In genomic region chr6:113488812-113489685, GRCh38 we compare ENCODE assay signal across 18 cellular contexts.
DNase-seq lines count a peak whose midpoint lies in the region; ATAC-seq, FAIRE-seq and TF ChIP-seq lines count a peak whose summit lies in the region.
"Had no signal": no experiment of that assay in that cellular context is flagged by ENCODE, and none has a peak within 500 bp of the region (broad histone marks: within the 10 kb centered on the region; RNA-seq: fewer than 3 reads in every experiment).

No MANE protein-coding gene starts in this region.

- TF ChIP-seq CTCF in mammary epithelial cell (conservative IDR thresholded peaks at IDR 0.05 in 1 of 2, IDR thresholded peaks at IDR 0.05 in 1 of 2; ENCODE audit: extremely low read depth in 1 of 2, insufficient read depth in 1 of 2, low read depth in 1 of 2, low read length in 2 of 2) (peak; percentile 15 to 42), MCF 10A (IDR thresholded peaks at IDR 0.05; ENCODE audit: unreplicated experiment) (no peak), OCI-LY3 (IDR thresholded peaks at IDR 0.05; ENCODE audit: low read depth, low read length) (peak; percentile 44), fibroblast of pulmonary artery (IDR thresholded peaks at IDR 0.05; ENCODE audit: low read length, missing control alignments) (peak; percentile 8)

- DNase-seq in mammary epithelial cell (no peak), MCF 10A (ENCODE audit: unreplicated experiment) (no peak), fibroblast of pulmonary artery (ENCODE audit: low read depth) (no peak), SHP77 (lab: John Stamatoyannopoulos, UW) (no peak), GM12891 (ENCODE audit: insufficient read length, low spot score) (no peak)
- no peak for DNase-seq in stimulated activated naive CD8-positive, alpha-beta T cell treated with anti-CD3 and anti-CD28 coated beads, Interleukin-15, Interleukin-2, amounts not matched to agents 100 U/mL and 50 U/mL, for 24 hours
- DNase-seq in activated CD8-positive, alpha-beta T cell treated with anti-CD3 and anti-CD28 coated beads, Interleukin-2, amount 10 ng/mL, durations not matched to agents 7 days and 5 days, result no peak
- DNase-seq: amniotic stem cell; effector CD4-positive, alpha-beta T cell; glutamatergic neuron; left ventricle myocardium superior; NCI-H2227 treated with DMSO at 0.1 percent for 48 hours; SIG-M5; stimulated activated CD4-positive, alpha-beta T cell treated with anti-CD3 and anti-CD28 coated beads, Interleukin-15, amount 100 ng/mL, for 24 hours had no signal

- H3K9me3 ChIP-seq in mammary epithelial cell (replicated peaks; ENCODE audit: insufficient read depth, low read length), result no peaks in the 10 kb centered on the region
- no peaks in the 10 kb centered on the region for H3K9me3 ChIP-seq in OCI-LY3 (ENCODE audit: insufficient read depth, low read length)
- H3K9me3 ChIP-seq: neutrophil had no signal

- H3K4me2 ChIP-seq in mammary epithelial cell (ENCODE audit: insufficient read depth, low read depth, low read length) (no peak overlapping the region), OCI-LY3 (ENCODE audit: low read length) (no peak overlapping the region)
- H3K4me2 ChIP-seq: KMS-11 had no signal

- intact Hi-C loops in mammary epithelial cell (cut with micrococcal nuclease) (loop anchor here (1.0 to 5.0 kb wide), 3 partner anchors 77 to 707 kb away; no protein-coding TSS in a partner anchor), MCF 10A (cut with micrococcal nuclease) (loop anchor here (2.0 kb wide), 2 partner anchors 182 to 708 kb away; no protein-coding TSS in a partner anchor)

- dilution Hi-C loops in mammary epithelial cell (cut with HindIII; ENCODE audit: low sequenced_read_pairs), result no loop called here

- H4K20me1 ChIP-seq in mammary epithelial cell (ENCODE audit: insufficient read depth, low read length), result no peaks in the 10 kb centered on the region
- H4K20me1 ChIP-seq in OCI-LY3 (ENCODE audit: insufficient read depth, low read length), result no peaks in the 10 kb centered on the region

- H3K27me3 ChIP-seq in mammary epithelial cell (ENCODE audit: insufficient read depth, low read length) (no peaks in the 10 kb centered on the region), OCI-LY3 (ENCODE audit: low read depth, low read length) (no peaks in the 10 kb centered on the region)
- H3K27me3 ChIP-seq: neutrophil had no signal

- H3K36me3 ChIP-seq in mammary epithelial cell (ENCODE audit: insufficient read depth, low read length), result no peaks in the 10 kb centered on the region
- H3K36me3 ChIP-seq in OCI-LY3 (replicated peaks; ENCODE audit: low read depth, low read length), result no peaks in the 10 kb centered on the region
- H3K36me3 ChIP-seq: neutrophil had no signal

- CTCF ChIA-PET in mammary epithelial cell (lab: Charles Lee; ENCODE audit: low non-redundant PET) (interaction anchor here (1.2 kb wide), 1 partner anchor 182 kb away, joined by 5 read pairs; no protein-coding TSS in a partner anchor), MCF 10A (lab: Yijun Ruan, JAX) (interaction anchor here (0.6 to 1.9 kb wide), 10 partner anchors 8 to 710 kb away, joined by 3 to 7 read pairs (median 4); no protein-coding TSS in a partner anchor)
- CTCF ChIA-PET in activated CD8-positive, alpha-beta T cell treated with anti-CD3 and anti-CD28 coated beads, Interleukin-2, amount 10 ng/mL, durations not matched to agents 7 days and 5 days (lab: Charles Lee), result interaction anchor here (0.5 kb wide), 1 partner anchor 263 kb away, joined by 3 read pairs; no protein-coding TSS in a partner anchor

- ATAC-seq in stimulated activated naive CD8-positive, alpha-beta T cell treated with anti-CD3 and anti-CD28 coated beads, Interleukin-15, Interleukin-2, amounts not matched to agents 100 U/mL and 50 U/mL, for 24 hours, result no peak
- ATAC-seq in activated CD8-positive, alpha-beta T cell treated with anti-CD3 and anti-CD28 coated beads, Interleukin-2, amount 10 ng/mL, durations not matched to agents 7 days and 5 days, result no peak
- ATAC-seq: left ventricle myocardium superior had no signal

- H3K9ac ChIP-seq in mammary epithelial cell (ENCODE audit: insufficient read depth, low read length) (no peak overlapping the region), OCI-LY3 (ENCODE audit: low read length) (no peak overlapping the region)
- H3K9ac ChIP-seq: KMS-11 had no signal

- H3K4me3 ChIP-seq in mammary epithelial cell (replicated peaks in 1 of 3; ENCODE audit: insufficient read depth in 1 of 3, low read depth in 2 of 3, low read length in 3 of 3), result no peak overlapping the region
- H3K4me3 ChIP-seq in OCI-LY3 (ENCODE audit: low read length), result no peak overlapping the region
- no peak overlapping the region for H3K4me3 ChIP-seq in fibroblast of pulmonary artery (replicated peaks; ENCODE audit: low read depth, low read length)

- in situ Hi-C loops in mammary epithelial cell (cut with MboI; ENCODE audit: low sequenced_read_pairs in 2 of 2), result no loop called here

- BruUV-seq in mammary epithelial cell (replicated peaks; lab: Mats Ljungman, UMichigan), result no TSS peak
- no TSS peak for BruUV-seq in MCF 10A (replicated peaks; lab: Mats Ljungman, UMichigan)

- no peak overlapping the region for H3K27ac Mint-ChIP-seq in MCF 10A (ENCODE audit: low read depth, unreplicated experiment)
- H3K27ac Mint-ChIP-seq in activated CD8-positive, alpha-beta T cell treated with anti-CD3 and anti-CD28 coated beads, Interleukin-2, amount 10 ng/mL, durations not matched to agents 7 days and 5 days, result no peak overlapping the region

- H3K27me3 Mint-ChIP-seq in MCF 10A (ENCODE audit: insufficient read depth, unreplicated experiment), result no peaks in the 10 kb centered on the region
- no peaks in the 10 kb centered on the region for H3K27me3 Mint-ChIP-seq in activated CD8-positive, alpha-beta T cell treated with anti-CD3 and anti-CD28 coated beads, Interleukin-2, amount 10 ng/mL, durations not matched to agents 7 days and 5 days (ENCODE audit: low read depth)

- H3K4me1 ChIP-seq in mammary epithelial cell (ENCODE audit: insufficient read depth, low read length) (peaks cover 1% of the 10 kb centered on the region), OCI-LY3 (ENCODE audit: low read length) (peaks cover 6% of the 10 kb centered on the region)

- no peak overlapping the region for H3K27ac ChIP-seq in mammary epithelial cell (ENCODE audit: insufficient read depth, low read depth, low read length)
- H3K27ac ChIP-seq in OCI-LY3 (ENCODE audit: low read length), result no peak overlapping the region
- H3K27ac ChIP-seq: KMS-11 had no signal

- no peak overlapping the region for H2AFZ ChIP-seq in mammary epithelial cell (ENCODE audit: low read depth, low read length)
- peak overlapping the region; percentile 19; the same call in 1 of the 2 replicates for H2AFZ ChIP-seq in OCI-LY3 (ENCODE audit: low read depth, low read length)

- H3K4me3 Mint-ChIP-seq in MCF 10A (ENCODE audit: unreplicated experiment), result no peak overlapping the region
- H3K4me3 Mint-ChIP-seq in activated CD8-positive, alpha-beta T cell treated with anti-CD3 and anti-CD28 coated beads, Interleukin-2, amount 10 ng/mL, durations not matched to agents 7 days and 5 days, result no peak overlapping the region

- no peaks in the 10 kb centered on the region for H3K9me3 Mint-ChIP-seq in MCF 10A (ENCODE audit: unreplicated experiment)
- no peaks in the 10 kb centered on the region for H3K9me3 Mint-ChIP-seq in activated CD8-positive, alpha-beta T cell treated with anti-CD3 and anti-CD28 coated beads, Interleukin-2, amount 10 ng/mL, durations not matched to agents 7 days and 5 days (ENCODE audit: insufficient read depth)

- FAIRE-seq in GM12891 (lab: Jason Lieb, UNC), result no peak
- FAIRE-seq: GM18507 had no signal

- no peaks in the 10 kb centered on the region for H3K4me1 Mint-ChIP-seq in MCF 10A (ENCODE audit: insufficient read depth, unreplicated experiment)
- no peaks in the 10 kb centered on the region for H3K4me1 Mint-ChIP-seq in activated CD8-positive, alpha-beta T cell treated with anti-CD3 and anti-CD28 coated beads, Interleukin-2, amount 10 ng/mL, durations not matched to agents 7 days and 5 days (ENCODE audit: low read depth)

- no peaks in the 10 kb centered on the region for H3K36me3 Mint-ChIP-seq in MCF 10A (ENCODE audit: insufficient read depth, unreplicated experiment)
- no peaks in the 10 kb centered on the region for H3K36me3 Mint-ChIP-seq in activated CD8-positive, alpha-beta T cell treated with anti-CD3 and anti-CD28 coated beads, Interleukin-2, amount 10 ng/mL, durations not matched to agents 7 days and 5 days (ENCODE audit: low read depth)

- TF ChIP-seq POLR2A in GM12891 (IDR thresholded peaks at IDR 0.05; ENCODE audit: low read depth, low read length), result no peak

- 56% methylated on average over 4 of the region's 4 CpGs for WGBS in mammary epithelial cell (ENCODE audit: low coverage, missing lambda C conversion rate)

- H3K79me2 ChIP-seq in mammary epithelial cell (ENCODE audit: insufficient read depth, low read length) (no peaks in the 10 kb centered on the region), OCI-LY3 (ENCODE audit: low read length) (no peaks in the 10 kb centered on the region)

- POLR2A ChIA-PET in MCF 10A (lab: Yijun Ruan, JAX), result interaction anchor here (0.6 to 1.4 kb wide), 6 partner anchors 39 to 1283 kb away, joined by 3 to 5 read pairs (median 3); no protein-coding TSS in a partner anchor
- POLR2A ChIA-PET in activated CD8-positive, alpha-beta T cell treated with anti-CD3 and anti-CD28 coated beads, Interleukin-2, amount 10 ng/mL, durations not matched to agents 7 days and 5 days (lab: Charles Lee), result no interaction called here

TF ChIP-seq in GM12891, 5 proteins besides CTCF, POLR2A, EP300 and RAD21:
- TF ChIP-seq SPI1 (IDR thresholded peaks at IDR 0.05; ENCODE audit: low read depth, low read length), result no peak
- TF ChIP-seq POU2F2 (IDR thresholded peaks at IDR 0.05; ENCODE audit: low read depth, low read length), result no peak
- TF ChIP-seq PAX5 (IDR thresholded peaks at IDR 0.05; ENCODE audit: insufficient read depth, low read length, severe bottlenecking), result no peak
